In genomic region chr6:125200986-125201385, GRCh38 we compare ENCODE assay signal across 32 cellular contexts. TPM values are rescaled to one million over a fixed set of nuclear protein-coding genes. Genes with fewer than 3 reads are reported as not detected.
A peak's percentile ranks its signal among the peaks of the same experiment; 100 is the strongest.
DNase-seq lines count a peak whose midpoint lies in the region; ATAC-seq and TF ChIP-seq lines count a peak whose summit lies in the region.
"Had no signal": no experiment of that assay in that cellular context is flagged by ENCODE, and none has a peak within 500 bp of the region (broad histone marks: within the 10 kb centered on the region; RNA-seq: fewer than 3 reads in every experiment).

No MANE protein-coding gene starts in this region.

- H4K8ac ChIP-seq in IMR-90 (ENCODE audit: low read depth in 2 of 2, low read length in 2 of 2) = no peak overlapping the region

- H4K5ac ChIP-seq in IMR-90 (ENCODE audit: low read depth, low read length) = no peak overlapping the region

- H3K36me3 Mint-ChIP-seq in chondrocyte (ENCODE audit: low read depth) (no peaks in the 10 kb centered on the region), osteocyte (ENCODE audit: unreplicated experiment) (no peaks in the 10 kb centered on the region)
- no peaks in the 10 kb centered on the region for H3K36me3 Mint-ChIP-seq in T-helper 2 cell treated with Interferon-gamma antibody and Interleukin-4, amounts not matched to agents 5 μg/mL and 100 μg/mL, for 36 hours (ENCODE audit: low read depth)
- H3K36me3 Mint-ChIP-seq in CD8-positive, alpha-beta T cell = no peaks in the 10 kb centered on the region
- H3K36me3 Mint-ChIP-seq: activated naive CD8-positive, alpha-beta T cell had no signal

- CTCF ChIA-PET in IMR-90 (lab: Yijun Ruan, JAX) = no interaction called here
- CTCF ChIA-PET in CD8-positive, alpha-beta T cell (lab: Charles Lee) = no interaction called here

- H3K4me2 ChIP-seq in IMR-90 (ENCODE audit: low read depth, low read length) = no peak overlapping the region

- H3K36me3 ChIP-seq in ACC112 (ENCODE audit: insufficient read depth, low read length) = no peaks in the 10 kb centered on the region
- H3K36me3 ChIP-seq in IMR-90 (ENCODE audit: control insufficient read depth, insufficient read depth, low read length) = no peaks in the 10 kb centered on the region
- no peaks in the 10 kb centered on the region for H3K36me3 ChIP-seq in psoas muscle (ENCODE audit: insufficient read depth in 1 of 2, low read depth in 1 of 2)
- H3K36me3 ChIP-seq in CD8-positive, alpha-beta T cell (ENCODE audit: insufficient read depth, low read length) = no peaks in the 10 kb centered on the region
- H3K36me3 ChIP-seq: ascending aorta, BE2C, vagina had no signal

- H3K4me3 ChIP-seq in ACC112 (ENCODE audit: low read depth, low read length) (no peak overlapping the region), IMR-90 (ENCODE audit: insufficient read depth, low read depth, low read length) (no peak overlapping the region), psoas muscle (no peak overlapping the region)
- no peak overlapping the region for H3K4me3 ChIP-seq in CD8-positive, alpha-beta T cell (ENCODE audit: low read depth, low read length)
- H3K4me3 ChIP-seq: ascending aorta, mucosa of descending colon, testis, vagina had no signal

- peaks cover 3% of the 10 kb centered on the region; the same call in 1 of the 2 replicates for H3K9me1 ChIP-seq in IMR-90 (ENCODE audit: insufficient read depth, low read length)

- H2BK5ac ChIP-seq in IMR-90 (ENCODE audit: low read depth, low read length, poor library complexity, severe bottlenecking) = peak overlapping the region; percentile 94

- no peak overlapping the region for H3K4me3 Mint-ChIP-seq in chondrocyte (ENCODE audit: unreplicated experiment)
- H3K4me3 Mint-ChIP-seq in osteocyte (ENCODE audit: unreplicated experiment) = no peak overlapping the region
- H3K4me3 Mint-ChIP-seq in T-helper 2 cell treated with Interferon-gamma antibody and Interleukin-4, amounts not matched to agents 5 μg/mL and 100 μg/mL, for 36 hours = no peak overlapping the region
- no peak overlapping the region for H3K4me3 Mint-ChIP-seq in CD8-positive, alpha-beta T cell
- H3K4me3 Mint-ChIP-seq: activated CD4-positive, alpha-beta T cell treated with anti-CD3 and anti-CD28 coated beads for 36 hours; activated naive CD8-positive, alpha-beta T cell; dendritic cell treated with granulocyte-macrophage colony-stimulating factor and Interleukin-4, amounts not matched to agents 40 ng/mL and 50 ng/mL, for 4 days; nephron progenitor cell had no signal

- H4K20me1 ChIP-seq in IMR-90 (ENCODE audit: insufficient read depth, low read length) = no peaks in the 10 kb centered on the region

- no peaks in the 10 kb centered on the region for H3K79me1 ChIP-seq in IMR-90 (ENCODE audit: low read depth in 1 of 2, low read length in 2 of 2)

- H3K9me3 ChIP-seq in IMR-90 (ENCODE audit: control insufficient read depth, insufficient read depth, low read length) = no peaks in the 10 kb centered on the region
- H3K9me3 ChIP-seq in psoas muscle = no peaks in the 10 kb centered on the region
- H3K9me3 ChIP-seq in CD8-positive, alpha-beta T cell (ENCODE audit: low read length) = no peaks in the 10 kb centered on the region
- H3K9me3 ChIP-seq: ascending aorta, BE2C, mucosa of descending colon, testis, vagina had no signal

- no peak overlapping the region for H4K91ac ChIP-seq in IMR-90 (ENCODE audit: insufficient read depth, low read depth, low read length)

- POLR2A ChIA-PET in IMR-90 (lab: Charles Lee; ENCODE audit: unreplicated experiment) = no interaction called here
- POLR2A ChIA-PET in CD8-positive, alpha-beta T cell (lab: Charles Lee) = no interaction called here

- H2BK20ac ChIP-seq in IMR-90 (ENCODE audit: low read depth, low read length) = no peak overlapping the region

- DNase-seq in IMR-90 = no peak
- no peak for DNase-seq in chondrocyte (ENCODE audit: low spot score)
- DNase-seq in psoas muscle = no peak
- DNase-seq in osteocyte (ENCODE audit: extremely low spot score, unreplicated experiment) = no peak
- DNase-seq in putamen (ENCODE audit: low spot score) = no peak
- no peak for DNase-seq in T-helper 2 cell treated with Interferon-gamma antibody and Interleukin-4, amounts not matched to agents 5 μg/mL and 100 μg/mL, for 36 hours (ENCODE audit: low spot score)
- DNase-seq in CD8-positive, alpha-beta T cell = no peak
- DNase-seq: activated CD4-positive, alpha-beta T cell treated with anti-CD3 and anti-CD28 coated beads for 36 hours; activated T-cell treated with anti-CD3 and anti-CD28 coated beads for 4 hours; BE2C; central memory CD4-positive, alpha-beta T cell; GDM1; H7; KG1; MM.1S; mucosa of descending colon; NCI-H2081; NCI-H2227 treated with DMSO at 0.1 percent for 48 hours; NCI-H526 treated with DMSO at 0.1 percent for 48 hours; nephron progenitor cell; RPMI8226; stimulated activated CD4-positive, alpha-beta T cell treated with anti-CD3 and anti-CD28 coated beads, Interleukin-15, amount 100 ng/mL, for 24 hours; stimulated activated naive CD4-positive, alpha-beta T cell treated with Interleukin-2 at 50 U/mL for 16 hours; T-helper 2 cell; testis had no signal

- peak overlapping the region; percentile 18; the same call in 1 of the 2 replicates for H3K14ac ChIP-seq in IMR-90 (replicated peaks; ENCODE audit: low read depth, low read length)

- TF ChIP-seq CTCF in IMR-90 (conservative IDR thresholded peaks at IDR 0.05; ENCODE audit: low read depth, low read length) = no peak
- no peak for TF ChIP-seq CTCF in chondrocyte (IDR thresholded peaks at IDR 0.05)
- no peak for TF ChIP-seq CTCF in psoas muscle (IDR thresholded peaks at IDR 0.05)
- no peak for TF ChIP-seq CTCF in osteocyte (IDR thresholded peaks at IDR 0.05)
- TF ChIP-seq CTCF in CD8-positive, alpha-beta T cell (IDR thresholded peaks at IDR 0.05) = no peak

- no peak for TF ChIP-seq RAD21 in IMR-90 (IDR thresholded peaks at IDR 0.05; ENCODE audit: low read length)

- H3K9me3 Mint-ChIP-seq in chondrocyte (ENCODE audit: low read depth) = peaks cover 4% of the 10 kb centered on the region
- H3K9me3 Mint-ChIP-seq in osteocyte (ENCODE audit: unreplicated experiment) = no peaks in the 10 kb centered on the region
- H3K9me3 Mint-ChIP-seq in T-helper 2 cell treated with Interferon-gamma antibody and Interleukin-4, amounts not matched to agents 5 μg/mL and 100 μg/mL, for 36 hours = no peaks in the 10 kb centered on the region
- no peaks in the 10 kb centered on the region for H3K9me3 Mint-ChIP-seq in CD8-positive, alpha-beta T cell
- H3K9me3 Mint-ChIP-seq: dendritic cell treated with granulocyte-macrophage colony-stimulating factor and Interleukin-4, amounts not matched to agents 40 ng/mL and 50 ng/mL, for 4 days; nephron progenitor cell had no signal

- no peak for ATAC-seq in IMR-90 (ENCODE audit: low read depth)
- ATAC-seq in psoas muscle = no peak
- ATAC-seq in CD8-positive, alpha-beta T cell = no peak
- ATAC-seq: activated CD4-positive, alpha-beta T cell treated with anti-CD3 and anti-CD28 coated beads for 36 hours; mucosa of descending colon; sciatic nerve had no signal

- intact Hi-C loops in IMR-90 (cut with micrococcal nuclease) = loop anchor here (5.0 kb wide), 4 partner anchors 51 to 329 kb away; partner anchors contain the start of genes HDDC2 and RNF217
- intact Hi-C loops in psoas muscle (cut with DNase I) = no loop called here
- intact Hi-C loops in CD8-positive, alpha-beta T cell (cut with DNase I, micrococcal nuclease) = no loop called here

- in situ Hi-C loops in IMR-90 (cut with MboI; ENCODE audit: low sequenced_read_pairs) = no loop called here

- no CpG with 5 or more reads among the region's 3 CpGs for WGBS in IMR-90 (ENCODE audit: extremely low coverage in 2 of 2, insufficient read length in 1 of 2), 2 experiments
- 63 to 80% (median 77%) methylated on average over 3 of the region's 3 CpGs for WGBS in psoas muscle, 3 donors

- peaks cover 51% of the 10 kb centered on the region for H3K4me1 ChIP-seq in ACC112 (ENCODE audit: control insufficient read depth, insufficient read depth, low read length, unreplicated experiment)
- H3K4me1 ChIP-seq in IMR-90 (ENCODE audit: control insufficient read depth, insufficient read depth, low read length) = peaks cover 13% of the 10 kb centered on the region
- H3K4me1 ChIP-seq in psoas muscle = peaks cover 89% of the 10 kb centered on the region
- H3K4me1 ChIP-seq in CD8-positive, alpha-beta T cell (ENCODE audit: insufficient read depth, low read length) = no peaks in the 10 kb centered on the region

- no peak overlapping the region for H2BK120ac ChIP-seq in IMR-90 (ENCODE audit: low read depth, low read length)

- no peak overlapping the region for H3K23ac ChIP-seq in IMR-90 (ENCODE audit: low read depth, low read length)

- H3K27ac Mint-ChIP-seq in chondrocyte (ENCODE audit: unreplicated experiment) (peak overlapping the region; percentile 100), osteocyte (ENCODE audit: unreplicated experiment) (no peak overlapping the region)
- no peak overlapping the region for H3K27ac Mint-ChIP-seq in T-helper 2 cell treated with Interferon-gamma antibody and Interleukin-4, amounts not matched to agents 5 μg/mL and 100 μg/mL, for 36 hours
- H3K27ac Mint-ChIP-seq in CD8-positive, alpha-beta T cell = no peak overlapping the region
- H3K27ac Mint-ChIP-seq: activated CD4-positive, alpha-beta T cell treated with anti-CD3 and anti-CD28 coated beads for 36 hours; activated naive CD8-positive, alpha-beta T cell; dendritic cell treated with granulocyte-macrophage colony-stimulating factor and Interleukin-4, amounts not matched to agents 40 ng/mL and 50 ng/mL, for 4 days; nephron progenitor cell had no signal

- no peaks in the 10 kb centered on the region for H3K27me3 ChIP-seq in ACC112 (ENCODE audit: insufficient read depth, low read length)
- no peaks in the 10 kb centered on the region for H3K27me3 ChIP-seq in IMR-90 (ENCODE audit: control insufficient read depth, insufficient read depth, low read length)
- no peaks in the 10 kb centered on the region for H3K27me3 ChIP-seq in psoas muscle (ENCODE audit: insufficient read depth in 3 of 3, low read length in 2 of 3)
- H3K27me3 ChIP-seq in CD8-positive, alpha-beta T cell (ENCODE audit: insufficient read depth, low read length) = no peaks in the 10 kb centered on the region
- H3K27me3 ChIP-seq: ascending aorta, BE2C, testis, vagina had no signal

- peak overlapping the region; percentile 65; the same call in 1 of the 2 replicates for H3K18ac ChIP-seq in IMR-90 (ENCODE audit: low read depth, low read length)

- H3K4me1 Mint-ChIP-seq in chondrocyte (ENCODE audit: low read depth) = peaks cover 74% of the 10 kb centered on the region
- peaks cover 50% of the 10 kb centered on the region for H3K4me1 Mint-ChIP-seq in osteocyte (ENCODE audit: unreplicated experiment)
- H3K4me1 Mint-ChIP-seq in T-helper 2 cell treated with Interferon-gamma antibody and Interleukin-4, amounts not matched to agents 5 μg/mL and 100 μg/mL, for 36 hours (ENCODE audit: low read depth) = no peaks in the 10 kb centered on the region
- no peaks in the 10 kb centered on the region for H3K4me1 Mint-ChIP-seq in CD8-positive, alpha-beta T cell (ENCODE audit: low read depth)
- H3K4me1 Mint-ChIP-seq: activated CD4-positive, alpha-beta T cell treated with anti-CD3 and anti-CD28 coated beads for 36 hours had no signal

- no peak overlapping the region for H3K56ac ChIP-seq in IMR-90 (ENCODE audit: extremely low read depth, insufficient read depth, low read length)

- H2BK15ac ChIP-seq in IMR-90 (ENCODE audit: low read depth, low read length) = no peak overlapping the region

- H3K4ac ChIP-seq in IMR-90 (ENCODE audit: low read depth, low read length) = no peak overlapping the region

- H2AFZ ChIP-seq in ACC112 (ENCODE audit: low read length, unreplicated experiment) = no peak overlapping the region
- no peak overlapping the region for H2AFZ ChIP-seq in IMR-90 (replicated peaks; ENCODE audit: low read length, poor library complexity)

- H3K27me3 Mint-ChIP-seq in chondrocyte (ENCODE audit: low read depth) (no peaks in the 10 kb centered on the region), osteocyte (ENCODE audit: unreplicated experiment) (no peaks in the 10 kb centered on the region)
- H3K27me3 Mint-ChIP-seq in T-helper 2 cell treated with Interferon-gamma antibody and Interleukin-4, amounts not matched to agents 5 μg/mL and 100 μg/mL, for 36 hours (ENCODE audit: low read depth) = peaks cover 12% of the 10 kb centered on the region
- H3K27me3 Mint-ChIP-seq in CD8-positive, alpha-beta T cell (ENCODE audit: low read depth) = peaks cover 2% of the 10 kb centered on the region
- H3K27me3 Mint-ChIP-seq: dendritic cell treated with granulocyte-macrophage colony-stimulating factor and Interleukin-4, amounts not matched to agents 40 ng/mL and 50 ng/mL, for 4 days had no signal

- TF ChIP-seq POLR2A in IMR-90 (IDR thresholded peaks at IDR 0.05; ENCODE audit: low read depth, low read length) = no peak

- no peaks in the 10 kb centered on the region for H3K79me2 ChIP-seq in ACC112 (ENCODE audit: control insufficient read depth, insufficient read depth, low read length, unreplicated experiment)
- H3K79me2 ChIP-seq: parathyroid adenoma had no signal

- H2AK9ac ChIP-seq in IMR-90 (replicated peaks; ENCODE audit: low read depth, low read length, poor library complexity) = no peak overlapping the region

- H3K9ac ChIP-seq in IMR-90 (ENCODE audit: low read depth, low read length) = no peak overlapping the region
- H3K9ac ChIP-seq: parathyroid adenoma had no signal

- H3K27ac ChIP-seq in ACC112 (ENCODE audit: low read depth, low read length) (peak overlapping the region; percentile 90), IMR-90 (ENCODE audit: insufficient read depth, low read length) (no peak overlapping the region), psoas muscle (peak overlapping the region; percentile 71)
- no peak overlapping the region for H3K27ac ChIP-seq in CD8-positive, alpha-beta T cell (ENCODE audit: low read depth, low read length)
- H3K27ac ChIP-seq: vagina had no signal

- dilution Hi-C loops in IMR-90 (cut with HindIII; ENCODE audit: low sequenced_read_pairs, unreplicated experiment) = no loop called here

- H2AK5ac ChIP-seq in IMR-90 (ENCODE audit: low read depth, low read length) = no peak overlapping the region

- no TSS peak for BruUV-seq in IMR-90 (replicated peaks; lab: Mats Ljungman, UMichigan)

RNA-seq across cellular contexts. Expression of gene TPD52L1, which starts 47.4 kb away (rescaled TPM):
- total RNA-seq in IMR-90 (2012; rRNA removed) (10.2 and 10.8 TPM in 2 replicates), chondrocyte (24.1 to 52.8 TPM (median 48.0 TPM) in 3 replicates), psoas muscle (100 to 1,000 TPM; 106 to 150 (median 136) TPM), osteocyte (7.2 and 9.9 TPM in 2 replicates)
- polyA plus RNA-seq in IMR-90 (2012; rRNA removed) (13.5 and 13.7 TPM in 2 replicates), psoas muscle (10 to 100 TPM; 51.8 to 98.6 (median 67.4) TPM)
- 14.6 and 20.1 TPM in 2 replicates for polyA plus RNA-seq in IMR-90 (2012; cell fraction: cytosol; rRNA removed)
- polyA plus RNA-seq in IMR-90 (2012; cell fraction: nucleus; rRNA removed; ENCODE audit: low replicate concordance) = 3.8 and 12.7 TPM in 2 replicates
- total RNA-seq in CD8-positive, alpha-beta T cell = not detected

Comparison
In these comparisons a context has a peak if more than half of its experiments do, and no peak if none do; other contexts are left out.
1. H3K27ac ChIP-seq: peak in ACC112 (single experiment) and psoas muscle (single experiment); none in IMR-90 (single experiment) and CD8-positive, alpha-beta T cell (single experiment).